Comparison of ENCODE assay signal across 1 cellular context in genomic region chr7:868189-868486, GRCh38.
A peak's percentile ranks its signal among the peaks of the same experiment; 100 is the strongest.
TF ChIP-seq lines count a peak whose summit lies in the region.

No MANE protein-coding gene starts in this region.

TF ChIP-seq in K562, 482 proteins besides CTCF, POLR2A, EP300 and RAD21:
- TF ChIP-seq CEBPB (tag; IDR thresholded peaks at IDR 0.05) (no peak), RBM22 (IDR thresholded peaks at IDR 0.05; ENCODE audit: low read depth, low read length, poor library complexity, severe bottlenecking) (peak; percentile 34), ZBTB33 (CRISPR knock-in tag; IDR thresholded peaks at IDR 0.05) (no peak), GTF3C2 (IDR thresholded peaks at IDR 0.05; ENCODE audit: borderline replicate concordance, extremely low read depth, insufficient read length) (no peak), POLR2G (IDR thresholded peaks at IDR 0.05; ENCODE audit: low read depth, low read length) (peak; percentile 60; the same call in 1 of the 2 replicates)
TF ChIP-seq in K562: peak in this region for 2.
